In the genomic region with DNA sequence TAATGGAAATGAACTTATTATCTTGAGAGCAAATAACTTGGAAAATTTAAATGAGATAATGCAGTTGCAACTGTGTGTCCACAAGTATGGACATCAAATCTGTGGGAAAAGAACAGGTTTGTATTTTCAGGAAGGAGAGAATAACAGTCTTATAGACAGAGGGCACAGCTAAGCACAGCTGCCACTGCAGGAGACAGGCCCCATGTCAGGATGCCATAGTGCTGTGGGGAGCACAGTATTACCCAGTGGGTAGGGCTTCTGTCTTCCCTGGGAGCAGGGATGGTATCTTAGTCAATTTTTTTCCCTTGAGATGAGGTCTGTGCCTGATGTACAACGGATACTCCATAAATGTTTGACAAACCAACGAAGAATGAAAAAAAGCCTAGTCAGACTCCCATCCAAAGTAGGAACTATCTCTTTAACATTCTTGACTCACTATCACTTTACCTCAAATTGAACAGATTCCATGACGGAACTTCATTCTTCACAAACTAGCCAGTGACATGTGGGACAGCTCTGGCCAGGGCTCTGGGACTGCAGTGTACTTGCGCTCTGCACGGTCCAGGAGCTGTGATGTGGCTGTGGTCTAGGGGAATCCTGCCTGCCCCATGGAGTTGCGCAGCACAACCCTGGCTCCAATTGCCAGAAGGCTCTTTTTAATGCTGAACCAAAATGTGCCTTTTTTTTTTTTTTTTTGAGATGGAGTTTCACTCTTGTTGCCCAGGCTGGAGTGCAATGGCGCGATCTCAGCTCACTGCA, we compare ENCODE assay signal across 19 cellular contexts. TPM values are rescaled to one million over a fixed set of nuclear protein-coding genes. Genes with fewer than 3 reads are reported as not detected.
"Had no signal": no experiment of that assay in that cellular context is flagged by ENCODE, and none has a peak within 500 bp of the region (broad histone marks: within the 10 kb centered on the region; RNA-seq: fewer than 3 reads in every experiment).

No MANE protein-coding gene starts in this region.

- DNase-seq: activated CD4-positive, CD25-positive, alpha-beta regulatory T cell treated with anti-CD3 and anti-CD28 coated beads, Interleukin-2, amount 50 U/mL, for 72 hours; activated CD8-positive, alpha-beta memory T cell treated with anti-CD3 and anti-CD28 coated beads for 24 hours; activated CD8-positive, alpha-beta memory T cell treated with anti-CD3 and anti-CD28 coated beads, Interleukin-2, amount 50 U/mL, for 48 hours; activated effector memory CD4-positive, alpha-beta T cell treated with Interleukin-2 at 50 U/mL for 16 hours; activated naive CD4-positive, alpha-beta T cell treated with anti-CD3 and anti-CD28 coated beads, Interleukin-2, amount 10 ng/mL, durations not matched to agents 7 days and 5 days; activated T-cell treated with anti-CD3 and anti-CD28 coated beads, Interleukin-2, amount 50 U/mL, for 48 hours; effector CD4-positive, alpha-beta T cell; gastrocnemius medialis; head of caudate nucleus; left ventricle myocardium inferior; occipital lobe; retina; stimulated activated naive CD4-positive, alpha-beta T cell treated with Interleukin-2 at 50 U/mL for 16 hours; T-helper 9 cell; thyroid gland had no signal

- H3K4me3 ChIP-seq: gastrocnemius medialis, left ventricle myocardium inferior, thyroid gland had no signal

- H3K4me1 ChIP-seq: left ventricle myocardium inferior, thyroid gland had no signal

- H3K27ac ChIP-seq: gastrocnemius medialis, left ventricle myocardium inferior, thyroid gland had no signal

- H3K9me3 ChIP-seq: gastrocnemius medialis, left ventricle myocardium inferior, thyroid gland had no signal

- H3K27me3 ChIP-seq: gastrocnemius medialis, thyroid gland had no signal

- FAIRE-seq: astrocyte, urothelium cell line had no signal

- ATAC-seq: esophagus mucosa, gastrocnemius medialis had no signal

RNA-seq across cellular contexts. Expression of gene PARP14, which starts 48.3 kb away (rescaled TPM):
- polyA plus RNA-seq: neural cell had no signal
